In genomic region chr6:150139533-150139932, GRCh38 we compare ENCODE assay signal across 30 cellular contexts. TPM values are rescaled to one million over a fixed set of nuclear protein-coding genes. Genes with fewer than 3 reads are reported as not detected.
"Had no signal": no experiment of that assay in that cellular context is flagged by ENCODE, and none has a peak within 500 bp of the region (broad histone marks: within the 10 kb centered on the region; RNA-seq: fewer than 3 reads in every experiment).

No MANE protein-coding gene starts in this region.

- FAIRE-seq: colon had no signal

- H3K36me3 ChIP-seq: adrenal gland, esophagus muscularis mucosa, gastrocnemius medialis, heart left ventricle had no signal

- H3K4me3 ChIP-seq: adrenal gland, body of pancreas, esophagus muscularis mucosa, gastrocnemius medialis, heart left ventricle had no signal

- H3K9me3 ChIP-seq: adrenal gland, body of pancreas, gastrocnemius medialis had no signal

- DNase-seq: activated CD4-positive, alpha-beta memory T cell treated with anti-CD3 and anti-CD28 coated beads for 36 hours; activated CD4-positive, alpha-beta T cell treated with anti-CD3 and anti-CD28 coated beads for 36 hours; activated CD4-positive, alpha-beta T cell treated with anti-CD3 and anti-CD28 coated beads, Interleukin-2, amount 10 ng/mL, durations not matched to agents 24 days and 14 days; activated CD4-positive, CD25-positive, alpha-beta regulatory T cell; activated CD4-positive, CD25-positive, alpha-beta regulatory T cell treated with anti-CD3 and anti-CD28 coated beads, Interleukin-2, amount 50 U/mL, for 72 hours; activated CD8-positive, alpha-beta memory T cell treated with anti-CD3 and anti-CD28 coated beads, Interleukin-2, amount 10 ng/mL, durations not matched to agents 7 days and 5 days; activated CD8-positive, alpha-beta memory T cell treated with anti-CD3 and anti-CD28 coated beads, Interleukin-2, amount 50 U/mL, for 4 hours; activated CD8-positive, alpha-beta T cell treated with anti-CD3 and anti-CD28 coated beads, Interleukin-2, amount 10 ng/mL, durations not matched to agents 7 days and 5 days; activated gamma-delta T cell treated with Interleukin-2 at 50 U/mL for 16 hours; activated naive CD4-positive, alpha-beta T cell treated with anti-CD3 and anti-CD28 coated beads, Interleukin-2, amount 50 U/mL, for 16 hours; activated naive CD4-positive, alpha-beta T cell treated with Interleukin-2 at 50 U/mL for 16 hours; activated T-cell treated with anti-CD3 and anti-CD28 coated beads, Interleukin-2, amount 50 U/mL, for 24 hours; activated T-cell treated with anti-CD3 and anti-CD28 coated beads, Interleukin-2, amount 50 U/mL, for 72 hours; adrenal gland; amygdala; aorta; body of pancreas; caudate nucleus; cortex of kidney; dermis blood vessel endothelial cell; effector CD4-positive, alpha-beta T cell; effector memory CD8-positive, alpha-beta T cell; erythroblast; gastrocnemius medialis; glutamatergic neuron; heart left ventricle; T-helper 2 cell had no signal

- ATAC-seq: activated CD4-positive, alpha-beta T cell treated with anti-CD3 and anti-CD28 coated beads for 36 hours; activated CD8-positive, alpha-beta memory T cell treated with anti-CD3 and anti-CD28 coated beads, Interleukin-2, amount 10 ng/mL, durations not matched to agents 7 days and 5 days; activated CD8-positive, alpha-beta T cell treated with anti-CD3 and anti-CD28 coated beads, Interleukin-2, amount 10 ng/mL, durations not matched to agents 7 days and 5 days; activated T-cell treated with anti-CD3 and anti-CD28 coated beads, Interleukin-2, amount 50 U/mL, for 72 hours; body of pancreas; effector memory CD8-positive, alpha-beta T cell; gastrocnemius medialis; heart left ventricle had no signal

- H3K27me3 ChIP-seq: body of pancreas, foreskin keratinocyte had no signal

- H3K27ac ChIP-seq: adrenal gland, body of pancreas, esophagus muscularis mucosa, foreskin keratinocyte, gastrocnemius medialis, heart left ventricle had no signal

RNA-seq across cellular contexts. Expression of gene PPP1R14C, which starts 3.3 kb away (rescaled TPM):
- total RNA-seq: activated CD8-positive, alpha-beta T cell treated with anti-CD3 and anti-CD28 coated beads, Interleukin-2, amount 10 ng/mL, durations not matched to agents 7 days and 5 days; dermis blood vessel endothelial cell had no signal
